8 cellular contexts compared by ENCODE assay signal in genomic region chr9:114662081-114662989, GRCh38. TPM values are rescaled to one million over a fixed set of nuclear protein-coding genes. Genes with fewer than 3 reads are reported as not detected.
DNase-seq lines count a peak whose midpoint lies in the region; ATAC-seq and TF ChIP-seq lines count a peak whose summit lies in the region.

No MANE protein-coding gene starts in this region.

- peaks cover 8% of the 10 kb centered on the region for H3K27me3 ChIP-seq in gastroesophageal sphincter
- H3K27me3 ChIP-seq in prostate gland (replicated peaks; ENCODE audit: insufficient read depth): no peaks in the 10 kb centered on the region

- ATAC-seq in Right ventricle myocardium inferior (peak; percentile 59), HG03039 (IDR thresholded peaks at IDR 0.05; ENCODE audit: unreplicated experiment) (peak; percentile 62), gastroesophageal sphincter (peak; percentile 57)

- 37 to 45% methylated on average over 9 to 10 of the region's 10 CpGs for WGBS in gastroesophageal sphincter (ENCODE audit: low coverage in 1 of 2), 2 donors
- 46% methylated on average over 10 of the region's 10 CpGs for WGBS in prostate gland

- TF ChIP-seq CTCF in gastroesophageal sphincter (IDR thresholded peaks at IDR 0.05) (peak; percentile 49 to 76 (median 58)), prostate gland (IDR thresholded peaks at IDR 0.05) (peak; percentile 50 to 67 (median 57))

- TF ChIP-seq POLR2A in gastroesophageal sphincter (IDR thresholded peaks at IDR 0.05): no peak
- TF ChIP-seq POLR2A in prostate gland (IDR thresholded peaks at IDR 0.05): no peak

- H3K27ac ChIP-seq in gastroesophageal sphincter: no peak overlapping the region
- no peak overlapping the region for H3K27ac ChIP-seq in prostate gland

- H3K36me3 ChIP-seq in gastroesophageal sphincter: peaks cover 0 to 4% of the 10 kb centered on the region in 2 donors
- no peaks in the 10 kb centered on the region for H3K36me3 ChIP-seq in prostate gland

- H3K4me1 ChIP-seq in gastroesophageal sphincter (no peaks in the 10 kb centered on the region), prostate gland (replicated peaks) (no peaks in the 10 kb centered on the region)

- intact Hi-C loops in Right ventricle myocardium inferior (cut with DNase I): loop anchor here (5.0 kb wide), 1 partner anchor 350 kb away; no protein-coding TSS in a partner anchor
- intact Hi-C loops in cardiac septum (cut with DNase I): no loop called here
- intact Hi-C loops in prostate gland (cut with DNase I): loop anchor here (5.0 kb wide), 1 partner anchor 350 kb away; no protein-coding TSS in a partner anchor

- H3K9me3 ChIP-seq in gastroesophageal sphincter (no peaks in the 10 kb centered on the region), prostate gland (no peaks in the 10 kb centered on the region)

- DNase-seq in Right ventricle myocardium inferior (ENCODE audit: missing footprints): no peak
- DNase-seq in cardiac septum (ENCODE audit: low spot score): no peak
- DNase-seq in OCI-M1 (lab: John Stamatoyannopoulos, UW): peak; percentile 65
- DNase-seq in activated T-helper 1 cell treated with anti-CD3 and anti-CD28 coated beads, Interleukin-2, amount 50 U/mL, for 16 hours (ENCODE audit: low read depth in 1 of 2, low spot score in 1 of 2): peak; percentile 33 to 35
- DNase-seq in prostate gland (ENCODE audit: low spot score): no peak
- no peak for DNase-seq in amniotic stem cell (lab: John Stamatoyannopoulos, UW)

- no peak for TF ChIP-seq EP300 in gastroesophageal sphincter (IDR thresholded peaks at IDR 0.05)

- H3K4me3 ChIP-seq in gastroesophageal sphincter (no peak overlapping the region), prostate gland (no peak overlapping the region)

RNA-seq across cellular contexts. Expression of gene TEX53, which starts 4.7 kb away (rescaled TPM):
- total RNA-seq in Right ventricle myocardium inferior (not detected), cardiac septum (not detected), gastroesophageal sphincter (not detected), prostate gland (not detected)

RNA-seq across cellular contexts. Expression of gene TEX48, which starts 19.7 kb away (rescaled TPM):
- total RNA-seq in Right ventricle myocardium inferior: not detected
- not detected for total RNA-seq in cardiac septum
- not detected for total RNA-seq in gastroesophageal sphincter
- not detected for total RNA-seq in prostate gland

RNA-seq across cellular contexts. Expression of gene TMEM268, which starts 51.2 kb away (rescaled TPM):
- 3.5 TPM for total RNA-seq in Right ventricle myocardium inferior
- total RNA-seq in cardiac septum: 3.6 TPM
- 10 to 100 TPM in 2 of 4 donors, 1 to 10 TPM in 2; 6.2 to 16.7 (median 9.3) TPM for total RNA-seq in gastroesophageal sphincter
- total RNA-seq in prostate gland: 10 to 100 TPM; 33.0 to 38.3 TPM

Comparison
In these comparisons a context has a peak if more than half of its experiments do, and no peak if none do; other contexts are left out.
1. DNase-seq: peak in OCI-M1 (single experiment) and activated T-helper 1 cell treated with anti-CD3 and anti-CD28 coated beads, Interleukin-2, amount 50 U/mL, for 16 hours (2 of 2); none in Right ventricle myocardium inferior (single experiment), cardiac septum (single experiment), prostate gland (single experiment) and amniotic stem cell (single experiment).
2. Peak in every context shown above with its lines, with median percentiles within 50 percentile points of each other: ATAC-seq.